In genomic region chr15:41890050-41890690, GRCh38 we compare ENCODE assay signal across 19 cellular contexts.
"Had no signal": no experiment of that assay in that cellular context is flagged by ENCODE, and none has a peak within 500 bp of the region (broad histone marks: within the 10 kb centered on the region; RNA-seq: fewer than 3 reads in every experiment).

No MANE protein-coding gene starts in this region.

- H3K4me3 ChIP-seq: body of pancreas, esophagus muscularis mucosa, right lobe of liver, skin epidermis, testis, vagina had no signal

- H3K27ac ChIP-seq: body of pancreas, esophagus muscularis mucosa, right lobe of liver, skin epidermis, testis, vagina had no signal

- H3K27ac Mint-ChIP-seq: memory B cell had no signal

- DNase-seq: activated CD8-positive, alpha-beta memory T cell treated with anti-CD3 and anti-CD28 coated beads, Interleukin-2, amount 50 U/mL, for 48 hours; activated naive CD4-positive, alpha-beta T cell treated with Interleukin-2 at 50 U/mL for 16 hours; activated T-cell treated with anti-CD3 and anti-CD28 coated beads, Interleukin-2, amount 50 U/mL, for 4 hours; body of pancreas; head of caudate nucleus; hypothalamus; occipital lobe; posterior cingulate gyrus; right lobe of liver; stimulated activated CD4-positive, alpha-beta T cell treated with anti-CD3 and anti-CD28 coated beads, Interleukin-2, amount 100 ng/mL, for 24 hours; stimulated activated naive CD4-positive, alpha-beta T cell; T-helper 1 cell; T-helper 9 cell; testis; trophoblast cell had no signal

- H3K4me3 Mint-ChIP-seq: activated T-cell treated with anti-CD3 and anti-CD28 coated beads, Interleukin-2, amount 50 U/mL, for 4 hours; memory B cell had no signal

- H3K36me3 Mint-ChIP-seq: memory B cell had no signal

- H3K27me3 ChIP-seq: body of pancreas, esophagus muscularis mucosa, right lobe of liver, testis, vagina had no signal

- H3K27me3 Mint-ChIP-seq: memory B cell had no signal

- H3K9me3 ChIP-seq: body of pancreas, esophagus muscularis mucosa, right lobe of liver, testis, vagina had no signal

- ATAC-seq: activated T-cell treated with anti-CD3 and anti-CD28 coated beads, Interleukin-2, amount 50 U/mL, for 4 hours; body of pancreas; right lobe of liver had no signal

- H3K36me3 ChIP-seq: right lobe of liver, vagina had no signal

- H3K9me3 Mint-ChIP-seq: activated T-cell treated with anti-CD3 and anti-CD28 coated beads, Interleukin-2, amount 50 U/mL, for 4 hours; memory B cell had no signal
